23 cellular contexts compared by ENCODE assay signal in genomic region chr11:120608061-120608460, GRCh38.
"Had no signal": no experiment of that assay in that cellular context is flagged by ENCODE, and none has a peak within 500 bp of the region (broad histone marks: within the 10 kb centered on the region; RNA-seq: fewer than 3 reads in every experiment).

No MANE protein-coding gene starts in this region.

- H3K9me3 Mint-ChIP-seq: dendritic cell treated with granulocyte-macrophage colony-stimulating factor and Interleukin-4, amounts not matched to agents 40 ng/mL and 50 ng/mL, for 4 days; effector memory CD8-positive, alpha-beta T cell; endodermal cell; mesothelial cell of epicardium had no signal

- H3K4me3 ChIP-seq: colonic mucosa, esophagus squamous epithelium, gastrocnemius medialis, heart right ventricle, left lung, lower lobe of right lung, mucosa of descending colon had no signal

- H3K27ac ChIP-seq: colonic mucosa, epithelial cell of prostate, esophagus squamous epithelium, gastrocnemius medialis, heart right ventricle, left lung, lower lobe of right lung had no signal

- H3K4me1 Mint-ChIP-seq: mesothelial cell of epicardium had no signal

- H3K27me3 Mint-ChIP-seq: dendritic cell treated with granulocyte-macrophage colony-stimulating factor and Interleukin-4, amounts not matched to agents 40 ng/mL and 50 ng/mL, for 4 days had no signal

- H3K9me3 ChIP-seq: colonic mucosa, esophagus squamous epithelium, gastrocnemius medialis, heart right ventricle, left lung, lower lobe of right lung, mucosa of descending colon had no signal

- DNase-seq: cortex of kidney; effector CD8-positive, alpha-beta T cell; effector memory CD8-positive, alpha-beta T cell; erythroblast; esophagus squamous epithelium; foreskin fibroblast; foreskin melanocyte; gastrocnemius medialis; glutamatergic neuron; heart right ventricle; hippocampal formation; left cardiac atrium; left lung; left ventricle myocardium superior; mesenchymal stem cell; mucosa of descending colon had no signal

- ATAC-seq: effector memory CD8-positive, alpha-beta T cell; esophagus mucosa had no signal

- H3K36me3 ChIP-seq: colonic mucosa, esophagus squamous epithelium, gastrocnemius medialis, heart right ventricle, left lung, lower lobe of right lung had no signal

- H3K36me3 Mint-ChIP-seq: mesothelial cell of epicardium had no signal

- H3K27ac Mint-ChIP-seq: dendritic cell treated with granulocyte-macrophage colony-stimulating factor and Interleukin-4, amounts not matched to agents 40 ng/mL and 50 ng/mL, for 4 days; effector memory CD8-positive, alpha-beta T cell; endodermal cell; mesothelial cell of epicardium had no signal

- H3K4me1 ChIP-seq: gastrocnemius medialis, left lung had no signal

- H3K4me3 Mint-ChIP-seq: dendritic cell treated with granulocyte-macrophage colony-stimulating factor and Interleukin-4, amounts not matched to agents 40 ng/mL and 50 ng/mL, for 4 days; effector memory CD8-positive, alpha-beta T cell; endodermal cell; mesothelial cell of epicardium had no signal

- H3K27me3 ChIP-seq: colonic mucosa, esophagus squamous epithelium, gastrocnemius medialis, left lung had no signal
